Comparison of ENCODE assay signal across 13 cellular contexts in the genomic region with DNA sequence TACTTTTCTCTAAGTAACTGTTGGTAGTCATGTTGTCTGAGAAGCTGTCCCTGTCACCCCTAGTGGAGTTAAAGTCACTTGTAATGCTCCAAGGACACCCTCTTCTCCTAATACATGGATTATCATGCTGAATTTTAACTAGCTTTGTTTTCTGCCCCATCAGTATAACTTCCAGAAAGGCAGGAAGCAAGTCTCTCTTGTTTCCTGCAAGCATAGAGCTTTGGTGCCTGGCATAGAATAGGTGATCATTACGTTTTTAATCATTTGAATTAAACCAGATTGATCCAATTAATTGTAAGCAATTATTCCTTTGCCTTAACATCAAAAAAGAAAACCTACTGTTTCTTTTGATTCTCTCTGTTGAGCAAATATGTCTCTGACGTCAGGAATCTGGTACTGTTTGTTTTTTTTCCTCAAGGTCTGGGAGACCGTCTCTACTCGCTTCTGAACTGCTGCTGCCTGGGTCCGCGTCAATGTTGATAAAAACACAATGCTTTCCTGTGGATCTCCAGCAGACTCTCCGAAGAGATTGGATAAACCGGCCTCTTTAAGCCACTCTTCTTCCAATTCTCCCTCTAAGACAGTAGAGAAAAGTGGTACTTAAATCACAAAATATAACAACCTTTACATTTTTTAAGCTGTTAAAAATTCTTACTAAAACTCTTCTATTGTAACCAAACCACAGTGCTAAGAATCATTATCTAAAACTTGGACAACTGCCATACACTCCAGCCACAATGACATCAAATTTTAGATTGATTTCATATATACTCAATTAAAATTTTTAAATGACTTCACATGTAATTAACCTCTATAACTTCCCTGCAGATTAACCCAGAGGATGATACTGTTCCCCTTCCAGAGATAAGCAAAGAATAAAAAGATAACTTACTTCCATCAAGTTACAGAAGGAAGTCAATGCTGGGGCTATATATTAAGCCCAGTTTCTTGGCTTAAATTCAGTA.
DNase-seq lines count a peak whose midpoint lies in the region; ATAC-seq and TF ChIP-seq lines count a peak whose summit lies in the region.
"Had no signal": no experiment of that assay in that cellular context is flagged by ENCODE, and none has a peak within 500 bp of the region (broad histone marks: within the 10 kb centered on the region; RNA-seq: fewer than 3 reads in every experiment).

No MANE protein-coding gene starts in this region.

- no peaks in the 10 kb centered on the region for H3K4me1 Mint-ChIP-seq in central memory CD8-positive, alpha-beta T cell
- H3K4me1 Mint-ChIP-seq in activated naive CD4-positive, alpha-beta T cell treated with anti-CD3 and anti-CD28 coated beads for 36 hours (ENCODE audit: low read depth) = no peaks in the 10 kb centered on the region
- H3K4me1 Mint-ChIP-seq: T-helper 17 cell had no signal

- no peaks in the 10 kb centered on the region for H3K27me3 Mint-ChIP-seq in central memory CD8-positive, alpha-beta T cell
- no peaks in the 10 kb centered on the region for H3K27me3 Mint-ChIP-seq in activated naive CD4-positive, alpha-beta T cell treated with anti-CD3 and anti-CD28 coated beads for 36 hours (ENCODE audit: low read depth)
- H3K27me3 Mint-ChIP-seq: T-helper 17 cell had no signal

- peaks cover 11% of the 10 kb centered on the region for H3K36me3 Mint-ChIP-seq in central memory CD8-positive, alpha-beta T cell (ENCODE audit: insufficient read depth)
- no peaks in the 10 kb centered on the region for H3K36me3 Mint-ChIP-seq in activated naive CD4-positive, alpha-beta T cell treated with anti-CD3 and anti-CD28 coated beads for 36 hours (ENCODE audit: low read depth)

- H3K27ac ChIP-seq in right atrium auricular region = peak overlapping the region in 1 of 2 donors; percentile 26
- H3K27ac ChIP-seq: cardiac muscle cell had no signal

- CTCF ChIA-PET in activated naive CD4-positive, alpha-beta T cell treated with anti-CD3 and anti-CD28 coated beads for 36 hours (lab: Charles Lee) = interaction anchor here (1.7 kb wide), 1 partner anchor 137 kb away, joined by 5 read pairs; no protein-coding TSS in a partner anchor

- H3K4me3 ChIP-seq in right atrium auricular region = no peak overlapping the region
- H3K4me3 ChIP-seq: cardiac muscle cell, gastroesophageal sphincter had no signal

- H3K4me1 ChIP-seq in right atrium auricular region = peaks cover 0 to 18% of the 10 kb centered on the region in 2 donors

- no peaks in the 10 kb centered on the region for H3K27me3 ChIP-seq in right atrium auricular region
- H3K27me3 ChIP-seq: cardiac muscle cell, gastroesophageal sphincter had no signal

- no peak for TF ChIP-seq CTCF in right atrium auricular region (IDR thresholded peaks at IDR 0.05)

- DNase-seq in Right ventricle myocardium inferior (ENCODE audit: missing footprints) (no peak), right atrium auricular region (ENCODE audit: low spot score) (no peak), lung microvascular endothelial cell (ENCODE audit: low read depth in 2 of 2) (peak; percentile 50 to 80), NCI-H1436 (lab: John Stamatoyannopoulos, UW) (no peak), hypothalamus (lab: John Stamatoyannopoulos, UW) (no peak)
- no peak for DNase-seq in central memory CD8-positive, alpha-beta T cell (ENCODE audit: low spot score in 2 of 2)
- no peak for DNase-seq in activated naive CD4-positive, alpha-beta T cell treated with anti-CD3 and anti-CD28 coated beads for 36 hours
- DNase-seq: midbrain, NCI-H526, T-helper 17 cell had no signal

- peak overlapping the region; percentile 56 for H3K27ac Mint-ChIP-seq in central memory CD8-positive, alpha-beta T cell (ENCODE audit: low read depth)
- H3K27ac Mint-ChIP-seq in activated naive CD4-positive, alpha-beta T cell treated with anti-CD3 and anti-CD28 coated beads for 36 hours = no peak overlapping the region
- H3K27ac Mint-ChIP-seq: T-helper 17 cell had no signal

- H3K4me3 Mint-ChIP-seq in central memory CD8-positive, alpha-beta T cell = no peak overlapping the region
- no peak overlapping the region for H3K4me3 Mint-ChIP-seq in activated naive CD4-positive, alpha-beta T cell treated with anti-CD3 and anti-CD28 coated beads for 36 hours
- H3K4me3 Mint-ChIP-seq: T-helper 17 cell had no signal

- H3K36me3 ChIP-seq in right atrium auricular region = no peaks in the 10 kb centered on the region
- H3K36me3 ChIP-seq: cardiac muscle cell, gastroesophageal sphincter had no signal

- H3K9me3 ChIP-seq in right atrium auricular region = no peaks in the 10 kb centered on the region
- H3K9me3 ChIP-seq: gastroesophageal sphincter had no signal

- intact Hi-C loops in Right ventricle myocardium inferior (cut with DNase I) = no loop called here
- intact Hi-C loops in activated naive CD4-positive, alpha-beta T cell treated with anti-CD3 and anti-CD28 coated beads for 36 hours (cut with micrococcal nuclease) = no loop called here

- no peaks in the 10 kb centered on the region for H3K9me3 Mint-ChIP-seq in central memory CD8-positive, alpha-beta T cell
- no peaks in the 10 kb centered on the region for H3K9me3 Mint-ChIP-seq in activated naive CD4-positive, alpha-beta T cell treated with anti-CD3 and anti-CD28 coated beads for 36 hours

- ATAC-seq in Right ventricle myocardium inferior (peak; percentile 28), HG02970 (IDR thresholded peaks at IDR 0.05; ENCODE audit: low FRiP score, unreplicated experiment) (no peak)
- no peak for ATAC-seq in central memory CD8-positive, alpha-beta T cell (replicated peaks; ENCODE audit: extremely low read depth, poor library complexity, severe bottlenecking)
- ATAC-seq: gastroesophageal sphincter, T-helper 17 cell had no signal

Comparison
In these comparisons a context has a peak if more than half of its experiments do, and no peak if none do; other contexts are left out.
1. DNase-seq: peak in lung microvascular endothelial cell (2 of 2); none in Right ventricle myocardium inferior (single experiment), right atrium auricular region (single experiment), central memory CD8-positive, alpha-beta T cell (0 of 2), NCI-H1436 (single experiment), activated naive CD4-positive, alpha-beta T cell treated with anti-CD3 and anti-CD28 coated beads for 36 hours (single experiment) and hypothalamus (0 of 51).